14 cellular contexts compared by ENCODE assay signal in the genomic region with DNA sequence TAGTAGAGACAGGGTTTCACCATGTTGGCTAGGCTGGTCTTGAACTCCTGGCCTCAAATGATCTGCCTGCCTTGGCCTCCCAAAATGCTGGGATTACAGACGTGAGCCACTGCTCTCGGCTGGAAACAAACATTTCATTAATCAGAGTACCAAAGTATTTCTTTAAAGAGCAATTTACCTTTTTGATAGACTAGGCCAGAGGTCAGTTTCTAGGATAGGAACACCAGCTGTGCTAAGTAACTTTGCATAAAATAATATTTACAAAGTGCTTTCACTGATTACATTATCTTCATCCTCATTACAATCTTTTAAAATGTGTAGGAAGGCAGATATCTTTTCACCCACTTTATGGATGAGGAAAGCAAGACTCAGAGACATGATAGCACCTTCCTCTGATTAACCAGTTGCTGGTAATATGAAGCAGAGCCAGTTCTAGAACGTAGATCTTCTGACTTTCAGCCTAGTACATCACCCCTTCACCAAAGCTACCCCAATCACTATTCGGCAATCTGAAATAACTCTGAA.
DNase-seq lines count a peak whose midpoint lies in the region; ATAC-seq and TF ChIP-seq lines count a peak whose summit lies in the region.
"Had no signal": no experiment of that assay in that cellular context is flagged by ENCODE, and none has a peak within 500 bp of the region (broad histone marks: within the 10 kb centered on the region; RNA-seq: fewer than 3 reads in every experiment).

No MANE protein-coding gene starts in this region.

- no peak for TF ChIP-seq CTCF in AG04450 (IDR thresholded peaks at IDR 0.05; ENCODE audit: low read depth, low read length)
- no peak for TF ChIP-seq CTCF in MM.1S (IDR thresholded peaks at IDR 0.05; ENCODE audit: low read length)
- TF ChIP-seq CTCF in MCF 10A (IDR thresholded peaks at IDR 0.05; ENCODE audit: unreplicated experiment), result no peak
- TF ChIP-seq CTCF in nephron progenitor cell (IDR thresholded peaks at IDR 0.05), result no peak
- no peak for TF ChIP-seq CTCF in endodermal cell (conservative IDR thresholded peaks at IDR 0.05)

- H3K9me2 ChIP-seq in MM.1S (replicated peaks; ENCODE audit: insufficient read depth, low read length), result no peaks in the 10 kb centered on the region

- POLR2A ChIA-PET in AG04450 (lab: Yijun Ruan, JAX) (interaction anchor here (1.1 to 1.4 kb wide), 3 partner anchors 14 to 613 kb away, joined by 3 read pairs; no protein-coding TSS in a partner anchor), MCF 10A (lab: Yijun Ruan, JAX) (interaction anchor here (0.6 to 2.0 kb wide), 5 partner anchors 9 to 612 kb away, joined by 3 to 19 read pairs (median 4); no protein-coding TSS in a partner anchor), T-cell (lab: Charles Lee) (no interaction called here)

- H3K4me3 ChIP-seq in AG04450 (ENCODE audit: low read depth, low read length), result no peak overlapping the region
- peak overlapping the region; percentile 48 for H3K4me3 ChIP-seq in MM.1S (ENCODE audit: low read length)
- H3K4me3 ChIP-seq in endodermal cell (ENCODE audit: low read length), result no peak overlapping the region
- H3K4me3 ChIP-seq: upper lobe of right lung had no signal

- H3K4me3 Mint-ChIP-seq in MCF 10A (ENCODE audit: unreplicated experiment), result peak overlapping the region; percentile 54
- no peak overlapping the region for H3K4me3 Mint-ChIP-seq in nephron progenitor cell
- no peak overlapping the region for H3K4me3 Mint-ChIP-seq in T-cell
- no peak overlapping the region for H3K4me3 Mint-ChIP-seq in endodermal cell
- H3K4me3 Mint-ChIP-seq: activated CD4-positive, alpha-beta memory T cell treated with anti-CD3 and anti-CD28 coated beads for 36 hours; activated naive CD8-positive, alpha-beta T cell treated with anti-CD3 and anti-CD28 coated beads, Interleukin-2, amount 50 U/mL, for 24 hours had no signal

- H3K4me1 Mint-ChIP-seq in MCF 10A (ENCODE audit: insufficient read depth, unreplicated experiment), result peaks cover 21% of the 10 kb centered on the region
- peaks cover 29% of the 10 kb centered on the region for H3K4me1 Mint-ChIP-seq in nephron progenitor cell
- peaks cover 0 to 2% (median 0%) of the 10 kb centered on the region in 3 donors for H3K4me1 Mint-ChIP-seq in T-cell
- peaks cover 4% of the 10 kb centered on the region for H3K4me1 Mint-ChIP-seq in endodermal cell
- H3K4me1 Mint-ChIP-seq: activated naive CD8-positive, alpha-beta T cell treated with anti-CD3 and anti-CD28 coated beads, Interleukin-2, amount 50 U/mL, for 24 hours had no signal

- H3K36me3 ChIP-seq in MM.1S (replicated peaks; ENCODE audit: insufficient read depth, low read length), result no peaks in the 10 kb centered on the region
- H3K36me3 ChIP-seq in endodermal cell (ENCODE audit: control insufficient read depth, insufficient read depth, low read length), result no peaks in the 10 kb centered on the region
- H3K36me3 ChIP-seq: upper lobe of right lung had no signal

- H3K27ac ChIP-seq in AG04450 (ENCODE audit: low read depth, low read length) (peak overlapping the region; percentile 72), MM.1S (ENCODE audit: low read length) (peak overlapping the region; percentile 74; the same call in 1 of the 2 replicates), endodermal cell (ENCODE audit: low read depth, low read length) (no peak overlapping the region)

- H2AFZ ChIP-seq in MM.1S (ENCODE audit: low read length), result peak overlapping the region; percentile 76

- no peaks in the 10 kb centered on the region for H3K79me2 ChIP-seq in MM.1S (ENCODE audit: low read length)

- H3K9me3 Mint-ChIP-seq in MCF 10A (ENCODE audit: unreplicated experiment) (no peaks in the 10 kb centered on the region), nephron progenitor cell (no peaks in the 10 kb centered on the region), T-cell (peaks cover 0 to 9% (median 0%) of the 10 kb centered on the region in 3 donors), endodermal cell (no peaks in the 10 kb centered on the region)
- H3K9me3 Mint-ChIP-seq: activated CD4-positive, alpha-beta memory T cell treated with anti-CD3 and anti-CD28 coated beads for 36 hours; activated naive CD8-positive, alpha-beta T cell treated with anti-CD3 and anti-CD28 coated beads, Interleukin-2, amount 50 U/mL, for 24 hours had no signal

- H3F3A ChIP-seq in MM.1S (ENCODE audit: insufficient read depth, low read length), result 0 out of 2 replicates have a peak, but pooled peaks cover 10% of the 10 kb centered on the region

- H3K9ac ChIP-seq in MM.1S (ENCODE audit: low read length) (no peak overlapping the region), endodermal cell (ENCODE audit: extremely low read depth, low read length, poor library complexity, severe bottlenecking) (no peak overlapping the region)

- peaks cover 15% of the 10 kb centered on the region for H3K4me1 ChIP-seq in MM.1S (ENCODE audit: low read length)
- H3K4me1 ChIP-seq in endodermal cell (ENCODE audit: control insufficient read depth, insufficient read depth, low read length), result no peaks in the 10 kb centered on the region

- H3K27ac Mint-ChIP-seq in MCF 10A (ENCODE audit: low read depth, unreplicated experiment) (peak overlapping the region; percentile 83), nephron progenitor cell (peak overlapping the region; percentile 77), T-cell (no peak overlapping the region), endodermal cell (no peak overlapping the region)
- H3K27ac Mint-ChIP-seq: activated CD4-positive, alpha-beta memory T cell treated with anti-CD3 and anti-CD28 coated beads for 36 hours; activated naive CD8-positive, alpha-beta T cell treated with anti-CD3 and anti-CD28 coated beads, Interleukin-2, amount 50 U/mL, for 24 hours had no signal

- H3K9me3 ChIP-seq in AG04450 (ENCODE audit: control insufficient read depth, insufficient read depth, low read length), result no peaks in the 10 kb centered on the region
- no peaks in the 10 kb centered on the region for H3K9me3 ChIP-seq in MM.1S (replicated peaks; ENCODE audit: insufficient read depth, low read length)
- no peaks in the 10 kb centered on the region for H3K9me3 ChIP-seq in endodermal cell (ENCODE audit: control insufficient read depth, low read length)
- H3K9me3 ChIP-seq: upper lobe of right lung had no signal

- H3K27me3 ChIP-seq in AG04450 (ENCODE audit: control insufficient read depth, insufficient read depth, low read length), result no peaks in the 10 kb centered on the region
- no peaks in the 10 kb centered on the region for H3K27me3 ChIP-seq in MM.1S (replicated peaks; ENCODE audit: insufficient read depth, low read length)
- H3K27me3 ChIP-seq in endodermal cell (ENCODE audit: control insufficient read depth, insufficient read depth, low read length, poor library complexity, severe bottlenecking), result peaks cover 3% of the 10 kb centered on the region
- H3K27me3 ChIP-seq: upper lobe of right lung had no signal

- intact Hi-C loops in MCF 10A (cut with micrococcal nuclease), result no loop called here

- CTCF ChIA-PET in AG04450 (lab: Charles Lee), result interaction anchor here (0.6 kb wide), 1 partner anchor 388 kb away, joined by 3 read pairs; no protein-coding TSS in a partner anchor
- CTCF ChIA-PET in MCF 10A (lab: Yijun Ruan, JAX), result interaction anchor here (0.6 to 1.1 kb wide), 2 partner anchors 31 to 82 kb away, joined by 3 read pairs; no protein-coding TSS in a partner anchor
- CTCF ChIA-PET in T-cell (lab: Charles Lee), result no interaction called here

- peak overlapping the region; percentile 60; the same call in 1 of the 2 replicates for H3K4me2 ChIP-seq in MM.1S (ENCODE audit: low read depth, low read length)

- DNase-seq in AG04450 (ENCODE audit: low read depth, low spot score) (no peak), MM.1S (no peak), MCF 10A (ENCODE audit: unreplicated experiment) (no peak), nephron progenitor cell (no peak), anterior cingulate cortex (lab: John Stamatoyannopoulos, UW) (no peak), T-cell (no peak), endodermal cell (no peak)
- DNase-seq: activated CD4-positive, alpha-beta memory T cell treated with anti-CD3 and anti-CD28 coated beads for 36 hours; activated naive CD8-positive, alpha-beta T cell treated with anti-CD3 and anti-CD28 coated beads, Interleukin-2, amount 50 U/mL, for 24 hours; activated T-cell treated with anti-CD3 and anti-CD28 coated beads, Interleukin-2, amount 50 U/mL, for 48 hours; NCI-H2171 treated with DMSO at 0.1 percent for 48 hours; stimulated activated CD4-positive, alpha-beta T cell treated with anti-CD3 and anti-CD28 coated beads, Interleukin-4, amount 100 ng/mL, for 4 hours; upper lobe of right lung had no signal

- H3K27me3 Mint-ChIP-seq in MCF 10A (ENCODE audit: insufficient read depth, unreplicated experiment), result no peaks in the 10 kb centered on the region
- no peaks in the 10 kb centered on the region for H3K27me3 Mint-ChIP-seq in nephron progenitor cell (ENCODE audit: low read depth, poor library complexity)
- H3K27me3 Mint-ChIP-seq in T-cell, result no peaks in the 10 kb centered on the region
- H3K27me3 Mint-ChIP-seq in endodermal cell (ENCODE audit: insufficient read depth), result peaks cover 29% of the 10 kb centered on the region
- H3K27me3 Mint-ChIP-seq: activated CD4-positive, alpha-beta memory T cell treated with anti-CD3 and anti-CD28 coated beads for 36 hours; activated naive CD8-positive, alpha-beta T cell treated with anti-CD3 and anti-CD28 coated beads, Interleukin-2, amount 50 U/mL, for 24 hours had no signal

- WGBS in endodermal cell (ENCODE audit: insufficient coverage in 1 of 2, insufficient read length in 1 of 2), 2 experiments, result 88 to 100% methylated on average over 2 to 4 of the region's 4 CpGs

- H4K20me1 ChIP-seq in MM.1S (ENCODE audit: insufficient read depth, low read length), result no peaks in the 10 kb centered on the region

- H3K36me3 Mint-ChIP-seq in MCF 10A (ENCODE audit: insufficient read depth, unreplicated experiment) (peaks cover 10% of the 10 kb centered on the region), nephron progenitor cell (ENCODE audit: low read depth) (peaks cover 11% of the 10 kb centered on the region), T-cell (no peaks in the 10 kb centered on the region), endodermal cell (ENCODE audit: low read depth) (no peaks in the 10 kb centered on the region)
- H3K36me3 Mint-ChIP-seq: activated CD4-positive, alpha-beta memory T cell treated with anti-CD3 and anti-CD28 coated beads for 36 hours had no signal

- no peak for ATAC-seq in GM21576 (IDR thresholded peaks at IDR 0.05; ENCODE audit: unreplicated experiment)
- no peak for ATAC-seq in T-cell (replicated peaks in 1 of 4)
- ATAC-seq: activated naive CD8-positive, alpha-beta T cell treated with anti-CD3 and anti-CD28 coated beads, Interleukin-2, amount 50 U/mL, for 24 hours had no signal

- BruUV-seq in MCF 10A (replicated peaks; lab: Mats Ljungman, UMichigan), result no TSS peak

Comparison
In these comparisons a context has a peak if more than half of its experiments do, and no peak if none do; other contexts are left out.
1. H3K27ac Mint-ChIP-seq: peak in MCF 10A (single experiment) and nephron progenitor cell (single experiment); none in T-cell (0 of 2) and endodermal cell (single experiment).
2. CTCF ChIA-PET loops: an anchor here in AG04450 (0.6 kb wide) and MCF 10A (0.6 to 1.1 kb wide); none called in T-cell.
3. POLR2A ChIA-PET loops: an anchor here in AG04450 (1.1 to 1.4 kb wide) and MCF 10A (0.6 to 2.0 kb wide); none called in T-cell.